9 cellular contexts compared by ENCODE assay signal in the genomic region with DNA sequence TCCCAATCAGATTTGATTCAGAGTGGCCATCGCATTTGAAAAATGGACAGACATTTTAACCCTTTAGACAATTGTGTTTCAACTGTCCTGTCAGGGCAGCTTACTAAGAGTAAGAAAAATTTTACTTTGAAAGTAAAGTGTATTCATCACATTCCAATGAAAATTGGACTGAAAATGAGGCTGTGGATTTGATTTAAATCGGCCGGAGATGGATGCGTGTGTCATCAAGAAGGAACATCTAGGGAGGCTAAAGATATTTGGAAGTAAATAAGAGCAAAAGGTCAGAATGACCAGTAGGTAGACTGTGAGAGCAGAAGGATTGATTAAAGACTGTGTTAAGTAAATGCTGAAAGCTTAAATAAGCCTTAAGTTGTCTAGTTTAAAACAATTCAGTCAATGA. TPM values are rescaled to one million over a fixed set of nuclear protein-coding genes. Genes with fewer than 3 reads are reported as not detected.
DNase-seq lines count a peak whose midpoint lies in the region; ATAC-seq and TF ChIP-seq lines count a peak whose summit lies in the region.
"Had no signal": no experiment of that assay in that cellular context is flagged by ENCODE, and none has a peak within 500 bp of the region (broad histone marks: within the 10 kb centered on the region; RNA-seq: fewer than 3 reads in every experiment).

No MANE protein-coding gene starts in this region.

- H3K9me3 Mint-ChIP-seq in CD4-positive, alpha-beta memory T cell, result peaks cover 0 to 7% (median 0%) of the 10 kb centered on the region in 8 donors
- peaks cover 0 to 8% (median 0%) of the 10 kb centered on the region in 11 donors for H3K9me3 Mint-ChIP-seq in naive thymus-derived CD4-positive, alpha-beta T cell

- H3K9me2 ChIP-seq in Karpas-422 (replicated peaks; ENCODE audit: insufficient read depth, low read length), result no peaks in the 10 kb centered on the region

- H3K4me1 Mint-ChIP-seq in CD4-positive, alpha-beta memory T cell, result peaks cover 19 to 48% (median 27%) of the 10 kb centered on the region in 4 donors
- H3K4me1 Mint-ChIP-seq in naive thymus-derived CD4-positive, alpha-beta T cell, result peaks cover 16 to 42% (median 35%) of the 10 kb centered on the region in 7 donors

- CTCF ChIA-PET in CD4-positive, alpha-beta memory T cell (lab: Charles Lee; ENCODE audit: partially characterized antibody), result no interaction called here
- CTCF ChIA-PET in naive thymus-derived CD4-positive, alpha-beta T cell (lab: Charles Lee), result interaction anchor here (0.6 to 1.1 kb wide), 2 partner anchors 16 to 553 kb away, joined by 3 read pairs; no protein-coding TSS in a partner anchor

- H3K36me3 ChIP-seq in CD4-positive, alpha-beta memory T cell (ENCODE audit: insufficient read depth, low read length), result peaks cover 5% of the 10 kb centered on the region
- H3K36me3 ChIP-seq in Karpas-422 (ENCODE audit: insufficient read depth, low read length) (peaks cover 22% of the 10 kb centered on the region; the same call in 1 of the 2 replicates), brain microvascular endothelial cell (replicated peaks) (peaks cover 7% of the 10 kb centered on the region), mucosa of descending colon (ENCODE audit: low read depth) (no peaks in the 10 kb centered on the region)
- H3K36me3 ChIP-seq in naive thymus-derived CD4-positive, alpha-beta T cell (ENCODE audit: control insufficient read depth in 2 of 3, insufficient read depth in 3 of 3, low read length in 3 of 3), result peaks cover 0 to 5% (median 0%) of the 10 kb centered on the region in 3 experiments
- H3K36me3 ChIP-seq: ovary had no signal

- H3K27me3 ChIP-seq in CD4-positive, alpha-beta memory T cell (ENCODE audit: insufficient read depth, low read length), result no peaks in the 10 kb centered on the region
- H3K27me3 ChIP-seq in Karpas-422 (ENCODE audit: low read length) (no peaks in the 10 kb centered on the region), brain microvascular endothelial cell (replicated peaks) (no peaks in the 10 kb centered on the region)
- H3K27me3 ChIP-seq in naive thymus-derived CD4-positive, alpha-beta T cell (ENCODE audit: control insufficient read depth in 2 of 2, insufficient read depth in 2 of 2, low read length in 2 of 2), result no peaks in the 10 kb centered on the region
- H3K27me3 ChIP-seq: ovary had no signal

- no peaks in the 10 kb centered on the region for H3K27me3 Mint-ChIP-seq in CD4-positive, alpha-beta memory T cell
- H3K27me3 Mint-ChIP-seq in naive thymus-derived CD4-positive, alpha-beta T cell, result no peaks in the 10 kb centered on the region

- H2AFZ ChIP-seq in Karpas-422 (ENCODE audit: low read length), result no peak overlapping the region

- no peak overlapping the region for H3K27ac ChIP-seq in CD4-positive, alpha-beta memory T cell (ENCODE audit: low read depth, low read length)
- H3K27ac ChIP-seq in Karpas-422 (ENCODE audit: low read length) (peak overlapping the region; percentile 87), brain microvascular endothelial cell (no peak overlapping the region)
- H3K27ac ChIP-seq in naive thymus-derived CD4-positive, alpha-beta T cell (ENCODE audit: low read depth, low read length), result no peak overlapping the region

- no peak overlapping the region for H3K4me3 ChIP-seq in CD4-positive, alpha-beta memory T cell (ENCODE audit: low read length in 2 of 2)
- H3K4me3 ChIP-seq in Karpas-422 (ENCODE audit: low read length), result peak overlapping the region; percentile 95
- H3K4me3 ChIP-seq in brain microvascular endothelial cell (ENCODE audit: low read depth, low read length), result peak overlapping the region; percentile 83
- H3K4me3 ChIP-seq in naive thymus-derived CD4-positive, alpha-beta T cell (ENCODE audit: low read length), result peak overlapping the region; percentile 20
- H3K4me3 ChIP-seq in mucosa of descending colon, result no peak overlapping the region

- TF ChIP-seq CTCF in brain microvascular endothelial cell (IDR thresholded peaks at IDR 0.05; ENCODE audit: low read depth, low read length, missing control alignments) (no peak), mucosa of descending colon (IDR thresholded peaks at IDR 0.05) (no peak)

- intact Hi-C loops in CD4-positive, alpha-beta memory T cell (cut with micrococcal nuclease), result loop anchor here (2.0 to 10.0 kb wide), 2 partner anchors 95 to 173 kb away; no protein-coding TSS in a partner anchor
- intact Hi-C loops in naive thymus-derived CD4-positive, alpha-beta T cell (cut with micrococcal nuclease), result loop anchor here (2.0 to 10.0 kb wide), 5 partner anchors 75 to 931 kb away; a partner anchor contains a TSS
- intact Hi-C loops in mucosa of descending colon (cut with DNase I, micrococcal nuclease), result no loop called here

- no peaks in the 10 kb centered on the region for H4K20me1 ChIP-seq in Karpas-422 (ENCODE audit: insufficient read depth, low read depth, low read length)

- in situ Hi-C loops in brain microvascular endothelial cell (cut with HindIII; ENCODE audit: low pct_ligation_motif_present, low sequenced_read_pairs), result no loop called here

- H3K79me2 ChIP-seq in Karpas-422 (ENCODE audit: low read length), result peaks cover 65% of the 10 kb centered on the region

- H3K4me1 ChIP-seq in CD4-positive, alpha-beta memory T cell (ENCODE audit: insufficient read depth, low read length), result peaks cover 52% of the 10 kb centered on the region
- H3K4me1 ChIP-seq in Karpas-422 (ENCODE audit: low read length), result peaks cover 54% of the 10 kb centered on the region
- peaks cover 11 to 29% of the 10 kb centered on the region in 2 donors for H3K4me1 ChIP-seq in naive thymus-derived CD4-positive, alpha-beta T cell (ENCODE audit: control insufficient read depth in 2 of 2, insufficient read depth in 2 of 2, low read length in 2 of 2)
- no peaks in the 10 kb centered on the region for H3K4me1 ChIP-seq in mucosa of descending colon (ENCODE audit: low read depth)

- H3K36me3 Mint-ChIP-seq in CD4-positive, alpha-beta memory T cell, result peaks cover 0 to 14% of the 10 kb centered on the region in 2 donors
- H3K36me3 Mint-ChIP-seq in naive thymus-derived CD4-positive, alpha-beta T cell, result peaks cover 0 to 6% (median 0%) of the 10 kb centered on the region in 5 donors

- peak overlapping the region in 6 of 7 donors; percentile 29 to 100 (median 98) for H3K27ac Mint-ChIP-seq in CD4-positive, alpha-beta memory T cell
- H3K27ac Mint-ChIP-seq in naive thymus-derived CD4-positive, alpha-beta T cell, result peak overlapping the region in 8 of 9 donors; percentile 41 to 100 (median 96)

- DNase-seq in CD4-positive, alpha-beta memory T cell, result no peak
- DNase-seq in Karpas-422, result peak; percentile 59
- DNase-seq in brain microvascular endothelial cell, result no peak
- no peak for DNase-seq in naive thymus-derived CD4-positive, alpha-beta T cell
- no peak for DNase-seq in HK-2 (ENCODE audit: unreplicated experiment)
- no peak for DNase-seq in mucosa of descending colon
- no peak for DNase-seq in NCI-H2029 (lab: John Stamatoyannopoulos, UW)

- H3K4me2 ChIP-seq in Karpas-422 (ENCODE audit: low read depth, low read length, poor library complexity, severe bottlenecking), result peak overlapping the region; percentile 95

- H3K9me3 ChIP-seq in CD4-positive, alpha-beta memory T cell (ENCODE audit: control insufficient read depth in 1 of 2, low read length in 2 of 2), result no peaks in the 10 kb centered on the region
- H3K9me3 ChIP-seq in Karpas-422 (ENCODE audit: low read length) (no peaks in the 10 kb centered on the region), mucosa of descending colon (no peaks in the 10 kb centered on the region)
- no peaks in the 10 kb centered on the region for H3K9me3 ChIP-seq in naive thymus-derived CD4-positive, alpha-beta T cell (ENCODE audit: control insufficient read depth in 2 of 3, low read length in 3 of 3)
- H3K9me3 ChIP-seq: ovary had no signal

- peak overlapping the region; percentile 99 for H3K9ac ChIP-seq in Karpas-422 (ENCODE audit: low read length)

- H3K4me3 Mint-ChIP-seq in CD4-positive, alpha-beta memory T cell, result peak overlapping the region; percentile 92 to 99 (median 97)
- H3K4me3 Mint-ChIP-seq in naive thymus-derived CD4-positive, alpha-beta T cell, result peak overlapping the region; percentile 88 to 99 (median 96)

- POLR2A ChIA-PET in CD4-positive, alpha-beta memory T cell (lab: Charles Lee; ENCODE audit: partially characterized antibody), result interaction anchor here (1.5 to 5.0 kb wide), 5 partner anchors 10 to 42 kb away, joined by 3 to 111 read pairs (median 20); no protein-coding TSS in a partner anchor
- POLR2A ChIA-PET in naive thymus-derived CD4-positive, alpha-beta T cell (lab: Charles Lee), result interaction anchor here (1.0 to 5.5 kb wide), 4 partner anchors 24 to 41 kb away, joined by 4 to 68 read pairs (median 7); no protein-coding TSS in a partner anchor

- ATAC-seq in naive thymus-derived CD4-positive, alpha-beta T cell, result no peak
- ATAC-seq in mucosa of descending colon, result no peak
- ATAC-seq in GM18511 (IDR thresholded peaks at IDR 0.05; ENCODE audit: unreplicated experiment), result no peak

RNA-seq across cellular contexts. Expression of a gene that starts 1.5 kb away (rescaled TPM):
- 10 to 100 TPM; 41.9 to 43.9 TPM for total RNA-seq in CD4-positive, alpha-beta memory T cell
- polyA plus RNA-seq in CD4-positive, alpha-beta memory T cell, result 10 to 100 TPM; 30.1 to 35.8 TPM
- total RNA-seq in Karpas-422 (2014; rRNA removed; shearing (Covaris generic); ENCODE audit: low replicate concordance), result 58.4 and 85.1 TPM in 2 replicates
- total RNA-seq in naive thymus-derived CD4-positive, alpha-beta T cell, result 10 to 100 TPM; 26.1 to 47.1 (median 40.9) TPM
- 10 to 100 TPM; 27.9 to 40.3 TPM for polyA plus RNA-seq in naive thymus-derived CD4-positive, alpha-beta T cell
- 10 to 100 TPM; 18.3 to 25.7 (median 19.7) TPM for total RNA-seq in mucosa of descending colon

Comparison
In these comparisons a context has a peak if more than half of its experiments do, and no peak if none do; other contexts are left out.
1. H3K4me3 ChIP-seq: peak in Karpas-422 (single experiment), brain microvascular endothelial cell (single experiment) and naive thymus-derived CD4-positive, alpha-beta T cell (single experiment); none in CD4-positive, alpha-beta memory T cell (0 of 2) and mucosa of descending colon (single experiment).
2. intact Hi-C loops: an anchor here in CD4-positive, alpha-beta memory T cell (2.0 to 10.0 kb wide) and naive thymus-derived CD4-positive, alpha-beta T cell (2.0 to 10.0 kb wide); none called in mucosa of descending colon.